ENCODE assay signal across 12 cellular contexts in genomic region chr16:17205279-17206139, GRCh38.
DNase-seq lines count a peak whose midpoint lies in the region; ATAC-seq and TF ChIP-seq lines count a peak whose summit lies in the region.
"Had no signal": no experiment of that assay in that cellular context is flagged by ENCODE, and none has a peak within 500 bp of the region (broad histone marks: within the 10 kb centered on the region; RNA-seq: fewer than 3 reads in every experiment).

No MANE protein-coding gene starts in this region.

- no peaks in the 10 kb centered on the region for H3K36me3 Mint-ChIP-seq in endothelial cell (ENCODE audit: low read depth, unreplicated experiment)

- peaks cover under 1% of the 10 kb centered on the region for H3K36me3 ChIP-seq in adipocyte (ENCODE audit: control insufficient read depth, insufficient read depth, low read length, severe bottlenecking)
- H3K36me3 ChIP-seq in gastrocnemius medialis, result no peaks in the 10 kb centered on the region

- H3K27ac Mint-ChIP-seq in endothelial cell (ENCODE audit: unreplicated experiment), result no peak overlapping the region

- H3K4me1 ChIP-seq in adipocyte (ENCODE audit: control insufficient read depth, insufficient read depth, low read length) (peaks cover 7% of the 10 kb centered on the region), gastrocnemius medialis (no peaks in the 10 kb centered on the region)

- H3K9me3 ChIP-seq in adipocyte (ENCODE audit: control insufficient read depth, low read length) (no peaks in the 10 kb centered on the region), gastrocnemius medialis (no peaks in the 10 kb centered on the region)
- H3K9me3 ChIP-seq: tibial nerve had no signal

- no peaks in the 10 kb centered on the region for H3K9me3 Mint-ChIP-seq in endothelial cell (ENCODE audit: unreplicated experiment)

- no peaks in the 10 kb centered on the region for H3K27me3 ChIP-seq in adipocyte (replicated peaks; ENCODE audit: control insufficient read depth, insufficient read depth, low read length)
- no peaks in the 10 kb centered on the region for H3K27me3 ChIP-seq in gastrocnemius medialis
- H3K27me3 ChIP-seq: tibial nerve had no signal

- in situ Hi-C loops in gastrocnemius medialis (cut with MboI; ENCODE audit: low sequenced_read_pairs in 4 of 4), result loop anchor here in 1 of 4 donors (25.0 kb wide), 1 partner anchor 257 kb away; the partner anchor contains the start of gene XYLT1
- in situ Hi-C loops in ACHN (cut with HindIII; ENCODE audit: low pct_ligation_motif_present, low pct_unique_long_range_greater_than_20kb, low sequenced_read_pairs), result no loop called here

- H3K27me3 Mint-ChIP-seq in endothelial cell (ENCODE audit: unreplicated experiment), result peaks cover 3% of the 10 kb centered on the region

- H3K4me3 Mint-ChIP-seq in endothelial cell (ENCODE audit: unreplicated experiment), result no peak overlapping the region

- H3K4me3 ChIP-seq in adipocyte (ENCODE audit: low read length) (no peak overlapping the region), gastrocnemius medialis (no peak overlapping the region)
- H3K4me3 ChIP-seq: tibial nerve had no signal

- H3K9ac ChIP-seq in adipocyte (ENCODE audit: low read length), result no peak overlapping the region
- H3K9ac ChIP-seq: KMS-11 had no signal

- H3K27ac ChIP-seq in gastrocnemius medialis, result no peak overlapping the region
- H3K27ac ChIP-seq: epithelial cell of prostate, KMS-11, tibial nerve had no signal

- peaks cover 12% of the 10 kb centered on the region for H3K4me1 Mint-ChIP-seq in endothelial cell (ENCODE audit: unreplicated experiment)

- ATAC-seq in gastrocnemius medialis (no peak), HG03469 (IDR thresholded peaks at IDR 0.05; ENCODE audit: unreplicated experiment) (no peak)
- ATAC-seq: left lobe of liver had no signal

- no peak for TF ChIP-seq POLR2A in gastrocnemius medialis (IDR thresholded peaks at IDR 0.05)

- intact Hi-C loops in gastrocnemius medialis (cut with DNase I; ENCODE audit: low total_unique reads), result no loop called here

- DNase-seq in AG08396 (ENCODE audit: low spot score) (peak; percentile 61), GM04503 (ENCODE audit: low read depth) (peak; percentile 47), adipocyte (ENCODE audit: low read depth) (peak; percentile 84), iPS-NIHi11 (ENCODE audit: low spot score) (peak; percentile 31), gastrocnemius medialis (no peak), endothelial cell (ENCODE audit: low spot score) (no peak), ACHN (no peak)

- TF ChIP-seq CTCF in gastrocnemius medialis (IDR thresholded peaks at IDR 0.05 in 4 of 5, conservative IDR thresholded peaks at IDR 0.05 in 1 of 5) (no peak), endothelial cell (IDR thresholded peaks at IDR 0.05; ENCODE audit: unreplicated experiment) (no peak)

Comparison
In these comparisons a context has a peak if more than half of its experiments do, and no peak if none do; other contexts are left out.
1. DNase-seq: peak in AG08396 (single experiment), GM04503 (single experiment), adipocyte (single experiment) and iPS-NIHi11 (single experiment); none in gastrocnemius medialis (0 of 2), endothelial cell (single experiment) and ACHN (single experiment).